Comparison of ENCODE assay signal across 8 cellular contexts in the genomic region with DNA sequence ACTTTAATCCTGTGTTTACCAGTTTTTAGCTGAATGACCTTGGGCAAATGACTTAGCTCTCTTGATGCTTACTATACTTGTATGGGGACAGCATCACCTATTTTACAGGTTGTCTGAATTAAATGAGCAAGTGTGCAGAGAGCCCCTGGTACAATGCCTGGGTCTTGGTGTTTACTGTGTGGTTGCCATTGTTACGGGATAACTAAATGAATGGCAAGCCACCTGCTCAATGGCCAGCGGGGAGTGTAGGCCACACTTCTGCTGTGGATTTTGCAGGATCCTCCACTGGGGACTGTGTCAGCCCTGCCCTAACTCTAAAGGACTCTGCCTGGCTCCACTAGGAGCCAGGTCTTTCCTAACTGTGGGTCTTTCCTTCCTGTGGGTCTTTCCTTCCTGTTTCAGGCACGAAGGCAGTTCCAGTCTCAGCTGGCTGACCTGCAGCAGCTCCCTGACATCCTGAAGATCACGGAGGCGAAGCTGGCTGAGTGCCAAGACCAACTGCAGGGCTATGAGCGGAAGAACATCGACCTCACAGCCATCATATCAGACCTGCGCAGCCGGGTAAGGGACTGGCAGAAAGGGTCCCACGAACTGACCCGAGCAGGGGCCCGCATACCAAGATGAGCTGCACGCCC. TPM values are rescaled to one million over a fixed set of nuclear protein-coding genes. Genes with fewer than 3 reads are reported as not detected.
DNase-seq lines count a peak whose midpoint lies in the region; ATAC-seq and TF ChIP-seq lines count a peak whose summit lies in the region.

No MANE protein-coding gene starts in this region.

- peaks cover 0 to 97% of the 10 kb centered on the region in 2 donors for H3K36me3 ChIP-seq in gastroesophageal sphincter

- H3K27me3 ChIP-seq in gastroesophageal sphincter: no peaks in the 10 kb centered on the region

- WGBS in gastroesophageal sphincter (ENCODE audit: low coverage in 1 of 2), 2 donors: 0 to 17% methylated on average over 1 to 2 of the region's 13 CpGs

- no peaks in the 10 kb centered on the region for H3K9me3 ChIP-seq in gastroesophageal sphincter

- TF ChIP-seq CTCF in gastroesophageal sphincter (IDR thresholded peaks at IDR 0.05): no peak

- peak overlapping the region in 2 of 4 donors; percentile 16 to 29 for H3K27ac ChIP-seq in gastroesophageal sphincter

- H3K4me1 ChIP-seq in gastroesophageal sphincter: peaks cover 0 to 12% (median 3%) of the 10 kb centered on the region in 3 donors

- DNase-seq in DMS53 (lab: John Stamatoyannopoulos, UW) (peak; percentile 35), DMS53 treated with DMSO at 0.1 percent for 48 hours (lab: John Stamatoyannopoulos, UW; ENCODE audit: unreplicated experiment) (no peak), NCI-H774 (lab: John Stamatoyannopoulos, UW) (peak; percentile 33), pulmonary artery endothelial cell (ENCODE audit: low read depth, low spot score) (peak; percentile 76), SIG-M5 (lab: John Stamatoyannopoulos, UW) (no peak), SW 1271 (lab: John Stamatoyannopoulos, UW) (no peak), GM19240 (ENCODE audit: insufficient read length, low spot score) (no peak)

- TF ChIP-seq POLR2A in gastroesophageal sphincter (IDR thresholded peaks at IDR 0.05): no peak

- no peak for TF ChIP-seq EP300 in gastroesophageal sphincter (IDR thresholded peaks at IDR 0.05)

- ATAC-seq in gastroesophageal sphincter: peak; percentile 46

- no peak overlapping the region for H3K4me3 ChIP-seq in gastroesophageal sphincter

RNA-seq across cellular contexts. Expression of gene GLE1, which starts 10.3 kb away (rescaled TPM):
- total RNA-seq in gastroesophageal sphincter (10 to 100 TPM; 18.7 to 32.4 (median 26.9) TPM), pulmonary artery endothelial cell (16.2 and 31.5 TPM in 2 replicates)

RNA-seq across cellular contexts. Expression of gene ODF2, which starts 38.4 kb away (rescaled TPM):
- total RNA-seq in gastroesophageal sphincter (10 to 100 TPM; 19.7 to 30.1 (median 26.9) TPM), pulmonary artery endothelial cell (32.8 and 56.2 TPM in 2 replicates)

RNA-seq across cellular contexts. Expression of gene SPTAN1, which starts 58.2 kb away (rescaled TPM):
- total RNA-seq in gastroesophageal sphincter: 100 to 1,000 TPM; 223 to 390 (median 286) TPM
- 394 and 449 TPM in 2 replicates for total RNA-seq in pulmonary artery endothelial cell

Comparison
In these comparisons a context has a peak if more than half of its experiments do, and no peak if none do; other contexts are left out.
1. DNase-seq: peak in DMS53 (single experiment), NCI-H774 (single experiment) and pulmonary artery endothelial cell (single experiment); none in DMS53 treated with DMSO at 0.1 percent for 48 hours (single experiment), SIG-M5 (single experiment), SW 1271 (0 of 2) and GM19240 (single experiment).